1 cellular context compared by ENCODE assay signal in genomic region chr4:108100827-108101226, GRCh38.
TF ChIP-seq lines count a peak whose summit lies in the region.

No MANE protein-coding gene starts in this region.

TF ChIP-seq in SK-N-SH, 30 proteins besides CTCF, POLR2A, EP300 and RAD21 (continued from another document):
- TF ChIP-seq USF2 (IDR thresholded peaks at IDR 0.05; ENCODE audit: borderline replicate concordance, low read depth, low read length) (no peak), ELF1 (IDR thresholded peaks at IDR 0.05) (no peak), RFX5 (IDR thresholded peaks at IDR 0.05; ENCODE audit: low read length) (no peak), NFIC (IDR thresholded peaks at IDR 0.05; ENCODE audit: borderline replicate concordance) (no peak), FOXJ3 (CRISPR knock-in tag; IDR thresholded peaks at IDR 0.05) (no peak), MXI1 (IDR thresholded peaks at IDR 0.05; ENCODE audit: low read depth, low read length) (no peak), CHD2 (IDR thresholded peaks at IDR 0.05; ENCODE audit: low read length, partially characterized antibody) (no peak), IRF3 (IDR thresholded peaks at IDR 0.05; ENCODE audit: low read depth, low read length) (no peak), GATA2 (CRISPR knock-in tag; IDR thresholded peaks at IDR 0.05) (no peak), FOSL2 (IDR thresholded peaks at IDR 0.05; ENCODE audit: borderline replicate concordance, low read depth) (no peak), TEAD4 (IDR thresholded peaks at IDR 0.05; ENCODE audit: borderline replicate concordance, insufficient read depth) (no peak), MAX (IDR thresholded peaks at IDR 0.05; ENCODE audit: low read depth) (no peak), GABPA (IDR thresholded peaks at IDR 0.05; ENCODE audit: low read depth) (no peak)
